In genomic region chr6:43053545-43054205, GRCh38 we compare ENCODE assay signal across 8 cellular contexts. TPM values are rescaled to one million over a fixed set of nuclear protein-coding genes. Genes with fewer than 3 reads are reported as not detected.
A peak's percentile ranks its signal among the peaks of the same experiment; 100 is the strongest.
DNase-seq lines count a peak whose midpoint lies in the region; ATAC-seq and TF ChIP-seq lines count a peak whose summit lies in the region.

Gene CUL7 (minus strand): TSS chr6:43053851. CDS start chr6:43052788, 1,063 bp downstream.

- H3K9ac ChIP-seq in iPS-20b (ENCODE audit: low read depth, low read length) = peak within 1 kb of the TSS; percentile 89

- H3K27me3 ChIP-seq in breast epithelium = no peaks in the 10 kb centered on the region
- H3K27me3 ChIP-seq in iPS-20b (ENCODE audit: insufficient read depth, low read length) = no peaks in the 10 kb centered on the region

- peak; percentile 71 for TF ChIP-seq POLR2A in breast epithelium (IDR thresholded peaks at IDR 0.05)

- no peaks in the 10 kb centered on the region for H3K9me3 ChIP-seq in breast epithelium
- H3K9me3 ChIP-seq in iPS-20b (ENCODE audit: insufficient read depth, low read depth, low read length) = no peaks in the 10 kb centered on the region

- peaks cover 0 to 17% of the 10 kb centered on the region in 2 donors for H3K4me1 ChIP-seq in breast epithelium
- peaks cover 14% of the 10 kb centered on the region for H3K4me1 ChIP-seq in iPS-20b (ENCODE audit: insufficient read depth, low read length)

- DNase-seq in ACHN (peak; percentile 94), NCI-H2227 (lab: John Stamatoyannopoulos, UW; ENCODE audit: unreplicated experiment) (peak; percentile 92), breast epithelium (ENCODE audit: low spot score in 2 of 2) (peak; percentile 89 to 90)

- H3K27ac ChIP-seq in VCaP (peak within 1 kb of the TSS; percentile 94), breast epithelium (peak within 1 kb of the TSS; percentile 82 to 96), iPS-20b (ENCODE audit: low read length) (peak within 1 kb of the TSS; percentile 93), skin epidermis (peak within 1 kb of the TSS; percentile 83 to 100 (median 95))

- peak within 1 kb of the TSS; percentile 60 to 88 (median 74) for H3K4me3 ChIP-seq in breast epithelium
- peak within 1 kb of the TSS; percentile 79 for H3K4me3 ChIP-seq in iPS-20b (ENCODE audit: low read length)
- peak within 1 kb of the TSS; percentile 51 to 91 (median 81) for H3K4me3 ChIP-seq in skin epidermis

- in situ Hi-C loops in ACHN (cut with HindIII; ENCODE audit: low pct_ligation_motif_present, low pct_unique_long_range_greater_than_20kb, low sequenced_read_pairs) = no loop called here

- TF ChIP-seq CTCF in VCaP (conservative IDR thresholded peaks at IDR 0.05) (no peak), breast epithelium (IDR thresholded peaks at IDR 0.05) (peak in 1 of 3 donors; percentile 21)

- ATAC-seq in GM18870 (IDR thresholded peaks at IDR 0.05; ENCODE audit: unreplicated experiment) (peak; percentile 70), HG03135 (IDR thresholded peaks at IDR 0.05; ENCODE audit: unreplicated experiment) (peak; percentile 84)

- intact Hi-C loops in breast epithelium (cut with DNase I; ENCODE audit: low total_unique reads) = no loop called here

- H3K36me3 ChIP-seq in breast epithelium = no peaks in the 10 kb centered on the region
- peaks cover 41% of the 10 kb centered on the region for H3K36me3 ChIP-seq in iPS-20b (ENCODE audit: insufficient read depth, low read depth, low read length)

RNA-seq across cellular contexts. Expression of gene CUL7, which starts in this region (rescaled TPM):
- 10 to 100 TPM; 12.6 to 21.4 (median 19.3) TPM for total RNA-seq in breast epithelium

Comparison
In these comparisons a context has a peak if more than half of its experiments do, and no peak if none do; other contexts are left out.
1. Peak in every context shown above with its lines: DNase-seq, ATAC-seq, H3K4me3 ChIP-seq and H3K27ac ChIP-seq.